Comparison of ENCODE assay signal across 8 cellular contexts in the genomic region with DNA sequence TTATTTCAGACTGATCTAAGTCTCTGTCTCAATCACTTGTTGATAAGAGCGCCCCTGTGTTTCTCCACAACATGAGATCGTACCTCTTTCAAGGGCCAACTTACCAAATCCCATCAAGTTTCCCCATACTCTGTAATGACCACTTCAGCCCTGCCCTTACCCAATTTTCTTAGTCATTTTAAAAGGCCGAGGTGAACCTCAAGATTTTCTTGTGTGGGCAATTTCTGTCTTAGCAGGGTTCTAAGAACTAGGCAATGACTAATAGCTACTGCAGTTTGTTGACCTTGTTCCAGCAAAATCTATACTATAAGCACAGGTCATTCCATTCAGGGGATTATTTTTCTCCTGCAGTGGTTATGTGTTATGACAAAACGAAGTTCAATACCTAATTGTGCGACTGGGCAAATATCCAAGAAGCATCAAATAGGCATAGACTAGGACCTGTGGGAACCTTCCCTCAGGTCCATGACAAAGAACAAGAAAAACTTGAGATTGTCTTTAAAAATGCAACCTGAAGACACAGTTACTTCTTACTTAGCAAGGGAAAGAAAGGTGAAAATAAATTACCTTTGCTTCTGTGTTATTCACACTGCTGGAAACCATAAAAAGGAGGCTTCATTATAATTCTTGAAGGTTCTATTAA. TPM values are rescaled to one million over a fixed set of nuclear protein-coding genes. Genes with fewer than 3 reads are reported as not detected.
DNase-seq lines count a peak whose midpoint lies in the region; ATAC-seq and TF ChIP-seq lines count a peak whose summit lies in the region.

No MANE protein-coding gene starts in this region.

- peak overlapping the region; percentile 26 to 80 (median 80) for H3K27ac Mint-ChIP-seq in CD4-positive, CD25-positive, alpha-beta regulatory T cell

- ATAC-seq in CD4-positive, CD25-positive, alpha-beta regulatory T cell (ENCODE audit: low read depth in 2 of 2) = peak; percentile 34
- ATAC-seq in GM19463 (IDR thresholded peaks at IDR 0.05; ENCODE audit: unreplicated experiment) (peak; percentile 89), esophagus mucosa (peak; percentile 59)

- peaks cover 0 to 6% of the 10 kb centered on the region in 2 experiments for H3K9me3 ChIP-seq in CD4-positive, CD25-positive, alpha-beta regulatory T cell (ENCODE audit: control insufficient read depth in 2 of 2, low read length in 2 of 2)
- H3K9me3 ChIP-seq in HAP-1 (peaks cover 15% of the 10 kb centered on the region), suprapubic skin (no peaks in the 10 kb centered on the region)

- H3K36me3 Mint-ChIP-seq in CD4-positive, CD25-positive, alpha-beta regulatory T cell = peaks cover 5% of the 10 kb centered on the region

- in situ Hi-C loops in HAP-1 (cut with MboI; ENCODE audit: low sequenced_read_pairs) = no loop called here

- TF ChIP-seq EP300 in suprapubic skin (IDR thresholded peaks at IDR 0.05) = no peak

- no peak overlapping the region for H3K27ac ChIP-seq in CD4-positive, CD25-positive, alpha-beta regulatory T cell (ENCODE audit: insufficient read depth, low read length, poor library complexity, severe bottlenecking)
- no peak overlapping the region for H3K27ac ChIP-seq in suprapubic skin

- peaks cover 0 to 14% (median 5%) of the 10 kb centered on the region in 7 donors for H3K9me3 Mint-ChIP-seq in CD4-positive, CD25-positive, alpha-beta regulatory T cell

- H3K36me3 ChIP-seq in CD4-positive, CD25-positive, alpha-beta regulatory T cell (ENCODE audit: control insufficient read depth, insufficient read depth, low read length) = no peaks in the 10 kb centered on the region
- H3K36me3 ChIP-seq in HAP-1 (replicated peaks) = no peaks in the 10 kb centered on the region
- no peaks in the 10 kb centered on the region for H3K36me3 ChIP-seq in suprapubic skin

- H3K4me1 ChIP-seq in CD4-positive, CD25-positive, alpha-beta regulatory T cell (ENCODE audit: control insufficient read depth, insufficient read depth, low read length, poor library complexity, severe bottlenecking) = peaks cover 11% of the 10 kb centered on the region
- H3K4me1 ChIP-seq in HAP-1 (peaks cover 14% of the 10 kb centered on the region), suprapubic skin (no peaks in the 10 kb centered on the region)

- TF ChIP-seq CTCF in suprapubic skin (IDR thresholded peaks at IDR 0.05) = no peak

- H3K27me3 Mint-ChIP-seq in CD4-positive, CD25-positive, alpha-beta regulatory T cell = no peaks in the 10 kb centered on the region

- H3K4me3 Mint-ChIP-seq in CD4-positive, CD25-positive, alpha-beta regulatory T cell = peak overlapping the region; percentile 65 to 93 (median 83)

- peak in 1 of 3 donors; percentile 50 for DNase-seq in CD4-positive, CD25-positive, alpha-beta regulatory T cell
- DNase-seq in NCI-H2227 treated with DMSO at 0.1 percent for 48 hours (lab: John Stamatoyannopoulos, UW) = peak; percentile 91
- DNase-seq in hypothalamus (lab: John Stamatoyannopoulos, UW) = no peak
- DNase-seq in HAP-1 (ENCODE audit: low spot score in 2 of 2) = no peak
- no peak for DNase-seq in suprapubic skin (ENCODE audit: low spot score in 2 of 2)
- DNase-seq in GM03348 (ENCODE audit: low spot score) = no peak

- peaks cover 9 to 37% (median 16%) of the 10 kb centered on the region in 4 donors for H3K4me1 Mint-ChIP-seq in CD4-positive, CD25-positive, alpha-beta regulatory T cell

- H3K27me3 ChIP-seq in CD4-positive, CD25-positive, alpha-beta regulatory T cell (ENCODE audit: control insufficient read depth, insufficient read depth, low read length) = no peaks in the 10 kb centered on the region
- no peaks in the 10 kb centered on the region for H3K27me3 ChIP-seq in HAP-1 (ENCODE audit: low read depth)
- no peaks in the 10 kb centered on the region for H3K27me3 ChIP-seq in suprapubic skin

- no peak for TF ChIP-seq POLR2A in suprapubic skin (IDR thresholded peaks at IDR 0.05)

- peak overlapping the region; percentile 84 for H3K4me3 ChIP-seq in CD4-positive, CD25-positive, alpha-beta regulatory T cell (ENCODE audit: low read depth, low read length)
- H3K4me3 ChIP-seq in HAP-1 (no peak overlapping the region), suprapubic skin (no peak overlapping the region)

- 76% methylated on average over 5 of the region's 5 CpGs for WGBS in suprapubic skin

RNA-seq across cellular contexts. Expression of a gene that starts 53.2 kb away (rescaled TPM):
- total RNA-seq in CD4-positive, CD25-positive, alpha-beta regulatory T cell = 45.6 TPM
- 10 to 100 TPM; 11.0 to 12.6 (median 11.8) TPM for polyA plus RNA-seq in CD4-positive, CD25-positive, alpha-beta regulatory T cell
- total RNA-seq in esophagus mucosa = 36.1 TPM
- 10 to 100 TPM; 38.4 to 64.4 (median 46.7) TPM for total RNA-seq in suprapubic skin

Comparison
In these comparisons a context has a peak if more than half of its experiments do, and no peak if none do; other contexts are left out.
1. ATAC-seq: peak in every context shown above with its lines; median percentile 89 in GM19463; 59 in esophagus mucosa; 34 in CD4-positive, CD25-positive, alpha-beta regulatory T cell.